In genomic region chr17:16987830-16988601, GRCh38 we compare ENCODE assay signal across 9 cellular contexts. TPM values are rescaled to one million over a fixed set of nuclear protein-coding genes. Genes with fewer than 3 reads are reported as not detected.
DNase-seq lines count a peak whose midpoint lies in the region; ATAC-seq lines count a peak whose summit lies in the region.
"Had no signal": no experiment of that assay in that cellular context is flagged by ENCODE, and none has a peak within 500 bp of the region (broad histone marks: within the 10 kb centered on the region; RNA-seq: fewer than 3 reads in every experiment).

No MANE protein-coding gene starts in this region.

- peak; percentile 52 for DNase-seq in GM04503 (ENCODE audit: low read depth)
- peak; percentile 25 for DNase-seq in KG1 (lab: John Stamatoyannopoulos, UW)
- DNase-seq in activated CD4-positive, alpha-beta T cell treated with anti-CD3 and anti-CD28 coated beads for 1 hour = peak; percentile 30
- DNase-seq in dermis microvascular lymphatic vessel endothelial cell (ENCODE audit: low read depth in 2 of 2) = peak; percentile 31 to 41
- peak in 40 of 49 donors; percentile 11 to 78 (median 46) for DNase-seq in substantia nigra (lab: John Stamatoyannopoulos, UW)
- DNase-seq in COLO668 (lab: John Stamatoyannopoulos, UW; ENCODE audit: unreplicated experiment) = no peak

- H3K27me3 ChIP-seq in mucosa of rectum (ENCODE audit: control insufficient read depth in 2 of 2, insufficient read depth in 2 of 2, low read length in 2 of 2) = no peaks in the 10 kb centered on the region
- H3K27me3 ChIP-seq: body of pancreas had no signal

- H3K27ac ChIP-seq in mucosa of rectum (ENCODE audit: low read depth in 2 of 2, low read length in 2 of 2) (peak overlapping the region; percentile 63 to 84), substantia nigra (ENCODE audit: low read depth, low read length, poor library complexity, severe bottlenecking) (peak overlapping the region; percentile 63)

- no peaks in the 10 kb centered on the region for H3K36me3 ChIP-seq in mucosa of rectum (ENCODE audit: control insufficient read depth in 2 of 2, insufficient read depth in 2 of 2, low read length in 2 of 2)

- no peaks in the 10 kb centered on the region for H3K9me3 ChIP-seq in mucosa of rectum (ENCODE audit: control insufficient read depth in 2 of 2, low read length in 2 of 2)
- H3K9me3 ChIP-seq: body of pancreas had no signal

- peaks cover 23% of the 10 kb centered on the region in 2 donors for H3K4me1 ChIP-seq in mucosa of rectum (ENCODE audit: control insufficient read depth in 2 of 2, insufficient read depth in 2 of 2, low read length in 2 of 2)
- H3K4me1 ChIP-seq: body of pancreas had no signal

- H3K9ac ChIP-seq in mucosa of rectum (ENCODE audit: low read depth in 1 of 2, low read length in 2 of 2) = peak overlapping the region in 1 of 2 donors; percentile 42

- peak overlapping the region in 1 of 2 donors; percentile 27 for H3K4me3 ChIP-seq in mucosa of rectum (ENCODE audit: low read length in 2 of 2)
- H3K4me3 ChIP-seq: body of pancreas had no signal

- ATAC-seq in GM21723 (IDR thresholded peaks at IDR 0.05; ENCODE audit: unreplicated experiment) = peak; percentile 65
- ATAC-seq: body of pancreas had no signal

RNA-seq across cellular contexts. Expression of gene TNFRSF13B, which starts 16.1 kb away (rescaled TPM):
- total RNA-seq in dermis microvascular lymphatic vessel endothelial cell = not detected in 2 replicates
- total RNA-seq: body of pancreas had no signal

RNA-seq across cellular contexts. Expression of gene MPRIP, which starts 54.2 kb away (rescaled TPM):
- total RNA-seq in dermis microvascular lymphatic vessel endothelial cell = 79.0 and 86.3 TPM in 2 replicates
